14 cellular contexts compared by ENCODE assay signal in the genomic region with DNA sequence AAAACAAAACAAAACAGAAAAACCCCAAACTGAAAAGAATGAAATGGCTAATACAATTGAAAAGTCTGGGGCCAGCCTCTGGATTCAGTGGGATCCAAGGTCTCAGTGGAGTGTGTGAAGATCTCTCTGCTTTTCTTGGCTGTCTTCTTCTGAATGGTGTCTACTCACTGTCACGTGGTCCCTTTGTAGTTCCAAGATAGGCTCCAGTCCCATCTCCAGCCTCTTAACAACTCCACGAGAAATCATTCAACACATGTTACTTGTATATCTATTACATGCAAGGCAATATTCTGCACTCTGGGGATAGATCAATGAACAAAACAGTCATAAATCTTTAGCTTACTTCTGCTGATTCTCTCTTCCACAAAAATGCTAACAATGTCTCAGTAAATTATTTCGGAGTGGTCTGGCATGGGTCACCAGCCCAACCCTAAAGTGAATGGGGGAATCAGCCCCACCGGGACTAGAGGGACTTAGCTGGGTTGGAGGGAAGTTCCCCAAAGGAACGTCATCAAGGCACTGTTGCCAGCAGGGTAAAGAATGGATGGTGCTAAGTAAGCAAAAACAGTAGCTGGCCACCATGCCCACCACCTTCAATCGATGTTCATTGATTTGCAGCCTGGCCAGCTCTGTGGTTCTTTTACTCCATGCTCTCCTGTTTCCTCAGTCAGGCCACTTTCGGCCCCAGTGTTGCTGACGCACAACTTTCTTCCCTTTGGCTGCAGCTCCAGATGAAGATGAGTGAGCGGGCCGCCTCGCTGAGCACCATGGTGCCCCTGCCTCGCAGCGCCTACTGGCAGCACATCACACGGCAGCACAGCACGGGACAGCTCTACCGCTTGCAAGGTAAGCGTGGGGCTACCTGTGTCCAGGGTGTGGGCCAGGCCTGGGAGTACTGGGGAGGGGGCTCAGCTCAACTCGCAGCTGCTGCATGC.
"Had no signal": no experiment of that assay in that cellular context is flagged by ENCODE, and none has a peak within 500 bp of the region (broad histone marks: within the 10 kb centered on the region; RNA-seq: fewer than 3 reads in every experiment).

No MANE protein-coding gene starts in this region.

- H3K4me1 Mint-ChIP-seq: endodermal cell had no signal

- H3K36me3 Mint-ChIP-seq: activated naive CD8-positive, alpha-beta T cell; natural killer cell treated with Interleukin-12 subunit alpha and Interleukin-12 subunit beta and Interleukin-15 and Interleukin-18, amount 100 ng/mL, for 72 hours; type B pancreatic cell had no signal

- H3K27ac ChIP-seq: breast epithelium, skin epidermis had no signal

- H3K9me3 ChIP-seq: breast epithelium had no signal

- H3K36me3 ChIP-seq: breast epithelium had no signal

- H3K27ac Mint-ChIP-seq: activated naive CD8-positive, alpha-beta T cell; endodermal cell; natural killer cell treated with Interleukin-12 subunit alpha and Interleukin-12 subunit beta and Interleukin-15 and Interleukin-18, amount 100 ng/mL, for 72 hours; type B pancreatic cell had no signal

- H3K4me3 Mint-ChIP-seq: activated naive CD8-positive, alpha-beta T cell; endodermal cell; natural killer cell treated with Interleukin-12 subunit alpha and Interleukin-12 subunit beta and Interleukin-15 and Interleukin-18, amount 100 ng/mL, for 72 hours; type B pancreatic cell had no signal

- DNase-seq: activated CD4-positive, alpha-beta T cell treated with anti-CD3 and anti-CD28 coated beads for 1 hour; activated CD4-positive, alpha-beta T cell treated with anti-CD3 and anti-CD28 coated beads, Interleukin-2, amount 50 U/mL, for 48 hours; activated gamma-delta T cell; activated T-cell treated with anti-CD3 and anti-CD28 coated beads, Interleukin-2, amount 50 U/mL, for 48 hours; endodermal cell; erythroblast; glutamatergic neuron; left colon; SW 1271 had no signal

- ATAC-seq: left colon had no signal

- H3K27me3 ChIP-seq: breast epithelium had no signal

- H3K4me1 ChIP-seq: breast epithelium had no signal

- H3K4me3 ChIP-seq: breast epithelium, skin epidermis had no signal

- H3K9me3 Mint-ChIP-seq: endodermal cell; natural killer cell treated with Interleukin-12 subunit alpha and Interleukin-12 subunit beta and Interleukin-15 and Interleukin-18, amount 100 ng/mL, for 72 hours; type B pancreatic cell had no signal
